ENCODE assay signal across 9 cellular contexts in the genomic region with DNA sequence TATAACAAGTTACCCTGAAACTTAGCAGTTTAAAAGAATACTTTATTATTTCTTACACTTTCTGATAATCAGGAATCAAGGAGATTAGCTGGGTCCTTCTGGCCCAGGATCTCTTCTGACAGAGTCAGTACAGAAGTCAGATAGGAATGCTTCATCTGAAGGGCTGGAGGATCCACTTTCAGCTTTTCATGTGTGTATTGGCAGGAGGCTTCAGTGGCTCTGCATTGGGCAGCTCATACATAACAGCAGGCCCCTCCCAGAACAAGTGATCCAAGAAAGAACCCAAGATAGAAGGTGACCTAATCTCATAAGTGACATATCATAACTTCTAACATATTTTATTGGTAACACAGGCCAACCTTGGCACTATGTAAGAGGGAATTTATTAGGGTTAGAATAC.
"Had no signal": no experiment of that assay in that cellular context is flagged by ENCODE, and none has a peak within 500 bp of the region (broad histone marks: within the 10 kb centered on the region; RNA-seq: fewer than 3 reads in every experiment).

No MANE protein-coding gene starts in this region.

- H3K9ac ChIP-seq: GM23248 had no signal

- H3K27ac ChIP-seq: GM23248 had no signal

- H3K36me3 ChIP-seq: HAP-1 had no signal

- DNase-seq: GM23248, GOT3, H7, H9, HCEC 1CT, HFFc6 had no signal

- H3K4me1 ChIP-seq: HAP-1 had no signal

- H3K9me3 ChIP-seq: HAP-1 had no signal

- ATAC-seq: GM23338, HCT116 had no signal

- H3K4me3 ChIP-seq: GM23248, GM23338, HAP-1 had no signal
